ENCODE assay signal across 15 cellular contexts in genomic region chr2:64678771-64679615, GRCh38. TPM values are rescaled to one million over a fixed set of nuclear protein-coding genes. Genes with fewer than 3 reads are reported as not detected.
DNase-seq lines count a peak whose midpoint lies in the region; ATAC-seq and TF ChIP-seq lines count a peak whose summit lies in the region.
"Had no signal": no experiment of that assay in that cellular context is flagged by ENCODE, and none has a peak within 500 bp of the region (broad histone marks: within the 10 kb centered on the region; RNA-seq: fewer than 3 reads in every experiment).

No MANE protein-coding gene starts in this region.

- WGBS in esophagus muscularis mucosa = 56% methylated on average over 3 of the region's 3 CpGs

- H3K27ac Mint-ChIP-seq in activated CD8-positive, alpha-beta T cell treated with anti-CD3 and anti-CD28 coated beads, Interleukin-2, amount 10 ng/mL, durations not matched to agents 7 days and 5 days = peak overlapping the region; percentile 56
- peak overlapping the region; percentile 17 for H3K27ac Mint-ChIP-seq in memory B cell
- H3K27ac Mint-ChIP-seq: activated naive CD4-positive, alpha-beta T cell treated with anti-CD3 and anti-CD28 coated beads, Interleukin-2, amount 10 ng/mL, durations not matched to agents 7 days and 5 days had no signal

- H3K9me3 Mint-ChIP-seq in activated CD8-positive, alpha-beta T cell treated with anti-CD3 and anti-CD28 coated beads, Interleukin-2, amount 10 ng/mL, durations not matched to agents 7 days and 5 days (ENCODE audit: insufficient read depth) = no peaks in the 10 kb centered on the region
- H3K9me3 Mint-ChIP-seq in memory B cell = no peaks in the 10 kb centered on the region
- H3K9me3 Mint-ChIP-seq: activated naive CD4-positive, alpha-beta T cell treated with anti-CD3 and anti-CD28 coated beads, Interleukin-2, amount 10 ng/mL, durations not matched to agents 7 days and 5 days had no signal

- no peaks in the 10 kb centered on the region for H3K9me3 ChIP-seq in esophagus muscularis mucosa
- H3K9me3 ChIP-seq: mucosa of descending colon had no signal

- DNase-seq in CD1c-positive myeloid dendritic cell (ENCODE audit: extremely low spot score) = peak; percentile 47
- no peak for DNase-seq in activated CD8-positive, alpha-beta T cell treated with anti-CD3 and anti-CD28 coated beads, Interleukin-2, amount 10 ng/mL, durations not matched to agents 7 days and 5 days
- no peak for DNase-seq in memory B cell (ENCODE audit: low spot score in 2 of 2)
- no peak for DNase-seq in esophagus muscularis mucosa (ENCODE audit: extremely low spot score)
- DNase-seq in stimulated activated naive CD4-positive, alpha-beta T cell (lab: John Stamatoyannopoulos, UW) = no peak
- no peak for DNase-seq in HT-29 (ENCODE audit: low spot score)
- DNase-seq: activated naive CD4-positive, alpha-beta T cell treated with anti-CD3 and anti-CD28 coated beads, Interleukin-2, amount 10 ng/mL, durations not matched to agents 7 days and 5 days; DND-41; mucosa of descending colon; NCI-H2081 treated with DMSO at 0.1 percent for 48 hours; NCI-H69; posterior cingulate gyrus; stimulated activated CD4-positive, alpha-beta T cell treated with anti-CD3 and anti-CD28 coated beads, Interleukin-12 subunit alpha, Interleukin-12 subunit beta, amount 100 ng/mL, for 4 hours had no signal

- no peaks in the 10 kb centered on the region for H3K36me3 Mint-ChIP-seq in activated CD8-positive, alpha-beta T cell treated with anti-CD3 and anti-CD28 coated beads, Interleukin-2, amount 10 ng/mL, durations not matched to agents 7 days and 5 days (ENCODE audit: low read depth)
- H3K36me3 Mint-ChIP-seq in memory B cell = peaks cover 2% of the 10 kb centered on the region
- H3K36me3 Mint-ChIP-seq: activated naive CD4-positive, alpha-beta T cell treated with anti-CD3 and anti-CD28 coated beads, Interleukin-2, amount 10 ng/mL, durations not matched to agents 7 days and 5 days had no signal

- no peak for TF ChIP-seq CTCF in esophagus muscularis mucosa (IDR thresholded peaks at IDR 0.05)

- H3K27me3 ChIP-seq in esophagus muscularis mucosa = no peaks in the 10 kb centered on the region

- no peak overlapping the region for H3K4me3 Mint-ChIP-seq in activated CD8-positive, alpha-beta T cell treated with anti-CD3 and anti-CD28 coated beads, Interleukin-2, amount 10 ng/mL, durations not matched to agents 7 days and 5 days
- no peak overlapping the region for H3K4me3 Mint-ChIP-seq in memory B cell
- H3K4me3 Mint-ChIP-seq: activated naive CD4-positive, alpha-beta T cell treated with anti-CD3 and anti-CD28 coated beads, Interleukin-2, amount 10 ng/mL, durations not matched to agents 7 days and 5 days had no signal

- intact Hi-C loops in esophagus muscularis mucosa (cut with DNase I) = no loop called here

- peaks cover 31% of the 10 kb centered on the region for H3K4me1 Mint-ChIP-seq in activated CD8-positive, alpha-beta T cell treated with anti-CD3 and anti-CD28 coated beads, Interleukin-2, amount 10 ng/mL, durations not matched to agents 7 days and 5 days (ENCODE audit: low read depth)
- peaks cover 22% of the 10 kb centered on the region for H3K4me1 Mint-ChIP-seq in memory B cell

- peak; percentile 41 for ATAC-seq in GM19463 (IDR thresholded peaks at IDR 0.05; ENCODE audit: unreplicated experiment)
- peak; percentile 28 for ATAC-seq in activated CD8-positive, alpha-beta T cell treated with anti-CD3 and anti-CD28 coated beads, Interleukin-2, amount 10 ng/mL, durations not matched to agents 7 days and 5 days
- ATAC-seq in memory B cell (ENCODE audit: low read depth) = no peak
- ATAC-seq in GM18511 (IDR thresholded peaks at IDR 0.05; ENCODE audit: unreplicated experiment) = no peak
- ATAC-seq: mucosa of descending colon had no signal

- no peak for TF ChIP-seq POLR2A in esophagus muscularis mucosa (IDR thresholded peaks at IDR 0.05; ENCODE audit: low read depth)

- TF ChIP-seq EP300 in esophagus muscularis mucosa (IDR thresholded peaks at IDR 0.05) = no peak

- H3K27ac ChIP-seq in esophagus muscularis mucosa (replicated peaks in 1 of 4) = no peak overlapping the region

- CTCF ChIA-PET in activated CD8-positive, alpha-beta T cell treated with anti-CD3 and anti-CD28 coated beads, Interleukin-2, amount 10 ng/mL, durations not matched to agents 7 days and 5 days (lab: Charles Lee) = interaction anchor here (0.7 to 3.2 kb wide), 6 partner anchors 14 to 152 kb away, joined by 3 to 10 read pairs (median 4); partner anchors contain the start of gene SERTAD2

- H3K4me3 ChIP-seq in esophagus muscularis mucosa = no peak overlapping the region
- H3K4me3 ChIP-seq: mucosa of descending colon had no signal

- peaks cover 0 to 11% (median 4%) of the 10 kb centered on the region in 4 donors for H3K4me1 ChIP-seq in esophagus muscularis mucosa

- H3K27me3 Mint-ChIP-seq in activated CD8-positive, alpha-beta T cell treated with anti-CD3 and anti-CD28 coated beads, Interleukin-2, amount 10 ng/mL, durations not matched to agents 7 days and 5 days (ENCODE audit: low read depth) = no peaks in the 10 kb centered on the region
- H3K27me3 Mint-ChIP-seq in memory B cell = no peaks in the 10 kb centered on the region
- H3K27me3 Mint-ChIP-seq: activated naive CD4-positive, alpha-beta T cell treated with anti-CD3 and anti-CD28 coated beads, Interleukin-2, amount 10 ng/mL, durations not matched to agents 7 days and 5 days had no signal

- H3K36me3 ChIP-seq in esophagus muscularis mucosa = no peaks in the 10 kb centered on the region

- POLR2A ChIA-PET in activated CD8-positive, alpha-beta T cell treated with anti-CD3 and anti-CD28 coated beads, Interleukin-2, amount 10 ng/mL, durations not matched to agents 7 days and 5 days (lab: Charles Lee) = interaction anchor here (0.8 to 2.2 kb wide), 4 partner anchors 25 to 72 kb away, joined by 4 to 11 read pairs (median 6); partner anchors contain the start of gene SERTAD2

RNA-seq across cellular contexts. Expression of gene SERTAD2, which starts 25.3 kb away (rescaled TPM):
- total RNA-seq in activated CD8-positive, alpha-beta T cell treated with anti-CD3 and anti-CD28 coated beads, Interleukin-2, amount 10 ng/mL, durations not matched to agents 7 days and 5 days = 10 to 100 TPM; 21.4 to 21.8 TPM
- total RNA-seq in esophagus muscularis mucosa = 10 to 100 TPM; 12.1 to 18.1 (median 14.3) TPM
- total RNA-seq in HT-29 (2014; rRNA removed; shearing (Covaris generic)) = 6.1 and 6.6 TPM in 2 replicates

Comparison
In these comparisons a context has a peak if more than half of its experiments do, and no peak if none do; other contexts are left out.
1. ATAC-seq: peak in GM19463 (single experiment) and activated CD8-positive, alpha-beta T cell treated with anti-CD3 and anti-CD28 coated beads, Interleukin-2, amount 10 ng/mL, durations not matched to agents 7 days and 5 days (single experiment); none in memory B cell (single experiment) and GM18511 (single experiment).